8 cellular contexts compared by ENCODE assay signal in the genomic region with DNA sequence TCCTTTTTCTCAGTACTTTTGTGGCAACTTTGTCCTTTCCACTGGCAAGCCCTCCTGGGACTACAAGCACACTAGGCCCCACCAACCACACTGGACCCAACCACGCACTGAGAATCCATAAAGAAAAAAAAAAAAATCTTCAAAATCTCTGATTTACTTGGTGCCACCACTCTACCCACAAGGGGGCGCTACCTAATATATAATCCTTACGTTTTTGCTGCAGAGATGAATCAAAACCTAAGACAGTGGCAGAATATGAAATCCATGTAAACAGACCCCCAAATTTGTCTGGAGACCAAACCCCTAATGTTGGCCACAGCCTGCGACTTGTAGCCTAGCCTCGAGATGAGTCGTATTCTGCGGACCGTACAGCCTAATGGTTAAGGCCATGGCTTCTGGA.
DNase-seq lines count a peak whose midpoint lies in the region; FAIRE-seq and TF ChIP-seq lines count a peak whose summit lies in the region.

No MANE protein-coding gene starts in this region.

- H2BK15ac ChIP-seq in H1 (ENCODE audit: low read length): no peak overlapping the region

- WGBS in H1 (ENCODE audit: extremely low coverage in 1 of 2, insufficient coverage in 1 of 2, insufficient read length in 1 of 2, insufficient replicate concordance in 2 of 2, low coverage in 1 of 2, low lambda C conversion rate in 2 of 2, missing lambda C conversion rate in 1 of 2), 2 experiments: 28% methylated on average over 4 of the region's 8 CpGs; no CpG with 5 or more reads in 1 of the 2 experiments
- 60% methylated on average over 8 of the region's 8 CpGs for WGBS in smooth muscle cell (ENCODE audit: low lambda C conversion rate)

- no peak overlapping the region for H2AFZ ChIP-seq in H1 (ENCODE audit: low read length)
- no peak overlapping the region for H2AFZ ChIP-seq in smooth muscle cell (ENCODE audit: low read depth)

- peak; percentile 44 to 50 for TF ChIP-seq RAD21 in H1 (IDR thresholded peaks at IDR 0.05 in 1 of 2, conservative IDR thresholded peaks at IDR 0.05 in 1 of 2; ENCODE audit: low read depth in 2 of 2, low read length in 2 of 2)

- peak in 2 of 3 experiments; percentile 37 to 45; a peak in 2 of 4 replicates for TF ChIP-seq CTCF in H1 (IDR thresholded peaks at IDR 0.05; ENCODE audit: control extremely low read depth in 1 of 3, insufficient read depth in 1 of 3, low read depth in 1 of 3, low read length in 3 of 3)
- TF ChIP-seq CTCF in smooth muscle cell (IDR thresholded peaks at IDR 0.05; ENCODE audit: borderline replicate concordance, insufficient read depth, poor library complexity, severe bottlenecking): peak; percentile 58

- TF ChIP-seq POLR2A in H1 (IDR thresholded peaks at IDR 0.05; ENCODE audit: control extremely low read depth in 1 of 2, low read depth in 2 of 2, low read length in 2 of 2): no peak

- H2AK5ac ChIP-seq in H1 (ENCODE audit: low read depth, low read length): no peak overlapping the region

- H3K56ac ChIP-seq in H1 (replicated peaks; ENCODE audit: insufficient read length, low read depth, low read length): no peak overlapping the region

- DNase-seq in stimulated activated CD4-positive, alpha-beta T cell treated with anti-CD3 and anti-CD28 coated beads, Interleukin-12 subunit alpha, Interleukin-12 subunit beta, amount 100 ng/mL, for 4 hours: peak; percentile 1
- no peak for DNase-seq in stimulated activated CD4-positive, alpha-beta T cell treated with anti-CD3 and anti-CD28 coated beads, Interleukin-1b, Interleukin-23, amount 100 ng/mL, for 48 hours
- peak; percentile 16 for DNase-seq in NCI-H460 (ENCODE audit: extremely low read depth, low read depth)
- DNase-seq in H1 (ENCODE audit: low read depth in 1 of 2, low spot score in 2 of 2): peak in 1 of 2 experiments; percentile 47
- no peak for DNase-seq in smooth muscle cell (lab: John Stamatoyannopoulos, UW; ENCODE audit: unreplicated experiment)
- no peak for DNase-seq in ureter (ENCODE audit: low spot score)
- DNase-seq in cerebellar cortex (ENCODE audit: low spot score): no peak
- no peak for DNase-seq in activated CD8-positive, alpha-beta memory T cell treated with anti-CD3 and anti-CD28 coated beads, Interleukin-2, amount 50 U/mL, for 4 hours

- no peak overlapping the region for H4K5ac ChIP-seq in H1 (ENCODE audit: insufficient read length, low read depth, low read length)

- no peak overlapping the region for H3K23ac ChIP-seq in H1 (ENCODE audit: insufficient read length)

- CTCF ChIA-PET in H1 (lab: Charles Lee; ENCODE audit: partially characterized antibody): interaction anchor here (0.7 to 2.7 kb wide), 26 partner anchors 10 to 683 kb away, joined by 3 to 18 read pairs (median 4); no protein-coding TSS in a partner anchor

- H3K4me1 ChIP-seq in H1 (replicated peaks in 1 of 4; ENCODE audit: control insufficient read depth in 3 of 4, insufficient read depth in 4 of 4, low read length in 3 of 4): no peaks in the 10 kb centered on the region
- H3K4me1 ChIP-seq in smooth muscle cell (ENCODE audit: low read depth): no peaks in the 10 kb centered on the region

- no peaks in the 10 kb centered on the region for H4K20me1 ChIP-seq in H1 (replicated peaks in 1 of 2; ENCODE audit: control insufficient read depth in 1 of 2, insufficient read depth in 2 of 2, low read length in 2 of 2)
- no peaks in the 10 kb centered on the region for H4K20me1 ChIP-seq in smooth muscle cell (ENCODE audit: low read depth)

- no peaks in the 10 kb centered on the region for H3K79me1 ChIP-seq in H1 (ENCODE audit: low read depth, low read length)

- no peak overlapping the region for H3K4ac ChIP-seq in H1 (replicated peaks; ENCODE audit: insufficient read length, low read depth, low read length)

- no peaks in the 10 kb centered on the region for H3K27me3 ChIP-seq in H1 (replicated peaks in 1 of 4; ENCODE audit: control insufficient read depth in 3 of 4, extremely low read depth in 1 of 4, insufficient read depth in 3 of 4, low read length in 3 of 4)
- H3K27me3 ChIP-seq in smooth muscle cell (ENCODE audit: low read depth): no peaks in the 10 kb centered on the region

- TF ChIP-seq EP300 in H1 (IDR thresholded peaks at IDR 0.05; ENCODE audit: borderline replicate concordance in 1 of 2, low read depth in 2 of 2, low read length in 2 of 2): no peak

- H4K91ac ChIP-seq in H1 (replicated peaks; ENCODE audit: insufficient read length, low read length): no peak overlapping the region

- H3K4me2 ChIP-seq in H1 (ENCODE audit: insufficient read depth in 1 of 2, low read depth in 2 of 2, low read length in 2 of 2) (no peak overlapping the region), smooth muscle cell (no peak overlapping the region)

- H3K4me3 ChIP-seq in H1 (ENCODE audit: extremely low read depth in 1 of 4, insufficient read depth in 2 of 4, low read depth in 3 of 4, low read length in 4 of 4) (no peak overlapping the region), smooth muscle cell (no peak overlapping the region)

- H3K9ac ChIP-seq in H1 (replicated peaks in 1 of 4; ENCODE audit: extremely low read depth in 1 of 4, low read depth in 3 of 4, low read length in 3 of 4) (no peak overlapping the region), smooth muscle cell (ENCODE audit: low read depth) (no peak overlapping the region)

- no peak overlapping the region for H2BK20ac ChIP-seq in H1 (ENCODE audit: low read length)

- no peak overlapping the region for H3K18ac ChIP-seq in H1 (ENCODE audit: extremely low read depth, low read length)

- H4K8ac ChIP-seq in H1 (ENCODE audit: extremely low read depth, insufficient read depth, low read length): no peak overlapping the region

- H2BK12ac ChIP-seq in H1 (ENCODE audit: low read depth, low read length): no peak overlapping the region

- POLR2A ChIA-PET in H1 (lab: Charles Lee; ENCODE audit: partially characterized antibody): no interaction called here

- H3F3A ChIP-seq in smooth muscle cell (ENCODE audit: low read depth): no peaks in the 10 kb centered on the region

- no peak overlapping the region for H2BK5ac ChIP-seq in H1 (ENCODE audit: low read depth, low read length)

- no peaks in the 10 kb centered on the region for H3K9me3 ChIP-seq in H1 (ENCODE audit: insufficient read depth in 2 of 2, low read depth in 1 of 2, low read length in 1 of 2)
- H3K9me3 ChIP-seq in smooth muscle cell (replicated peaks; ENCODE audit: low read depth): no peaks in the 10 kb centered on the region

- no peak overlapping the region for H3K27ac ChIP-seq in H1 (ENCODE audit: low read depth, low read length)
- H3K27ac ChIP-seq in smooth muscle cell (ENCODE audit: low read depth): no peak overlapping the region

- H2BK120ac ChIP-seq in H1 (replicated peaks; ENCODE audit: low read depth, low read length): no peak overlapping the region

- no peak for FAIRE-seq in H1 (lab: Jason Lieb, UNC)

- H3K14ac ChIP-seq in H1 (ENCODE audit: insufficient read length): no peak overlapping the region

- no peaks in the 10 kb centered on the region for H3K23me2 ChIP-seq in H1 (ENCODE audit: low read depth, low read length)

- H3K79me2 ChIP-seq in H1 (ENCODE audit: control insufficient read depth in 1 of 2, insufficient read depth in 2 of 2, low read length in 2 of 2): no peaks in the 10 kb centered on the region
- no peaks in the 10 kb centered on the region for H3K79me2 ChIP-seq in smooth muscle cell (ENCODE audit: low read depth)

- H3K36me3 ChIP-seq in H1 (ENCODE audit: control insufficient read depth in 2 of 4, insufficient read depth in 4 of 4, low read length in 3 of 4) (no peaks in the 10 kb centered on the region), smooth muscle cell (ENCODE audit: low read depth) (no peaks in the 10 kb centered on the region)

TF ChIP-seq in H1, 55 proteins besides CTCF, POLR2A, EP300 and RAD21:
- TF ChIP-seq KDM5A (IDR thresholded peaks at IDR 0.05; ENCODE audit: low read length) (no peak), POLR2AphosphoS5 (IDR thresholded peaks at IDR 0.05; ENCODE audit: low read depth, low read length) (no peak), GABPA (IDR thresholded peaks at IDR 0.05; ENCODE audit: borderline replicate concordance, insufficient read depth, low read length) (no peak), SIRT6 (IDR thresholded peaks at IDR 0.05; ENCODE audit: low read length) (no peak), GTF2F1 (IDR thresholded peaks at IDR 0.05; ENCODE audit: borderline replicate concordance, low read depth, low read length) (no peak), CBX8 (IDR thresholded peaks at IDR 0.05; ENCODE audit: borderline replicate concordance, low read depth, low read length) (no peak), RFX5 (IDR thresholded peaks at IDR 0.05; ENCODE audit: borderline replicate concordance, low read depth, low read length) (no peak), JUN (IDR thresholded peaks at IDR 0.05; ENCODE audit: low read depth, low read length) (no peak), SIN3A (conservative IDR thresholded peaks at IDR 0.05 in 1 of 2, IDR thresholded peaks at IDR 0.05 in 1 of 2; ENCODE audit: low read depth in 1 of 2, low read length in 2 of 2) (no peak), RBBP5 (IDR thresholded peaks at IDR 0.05; ENCODE audit: borderline replicate concordance, low read depth, low read length) (no peak), PHF8 (conservative IDR thresholded peaks at IDR 0.05; ENCODE audit: low read depth, low read length) (no peak), POU5F1 (IDR thresholded peaks at IDR 0.05; ENCODE audit: low read depth, low read length) (no peak), SP2 (IDR thresholded peaks at IDR 0.05; ENCODE audit: low read length) (no peak), TAF7 (optimal IDR thresholded peaks at IDR 0.05; ENCODE audit: borderline replicate concordance, low read depth, low read length) (no peak), EZH2 (IDR thresholded peaks at IDR 0.05; ENCODE audit: low read depth, low read length, severe bottlenecking) (no peak), EGR1 (IDR thresholded peaks at IDR 0.05; ENCODE audit: borderline replicate concordance, low read depth, low read length) (no peak)
- TF ChIP-seq, protein P1, sequence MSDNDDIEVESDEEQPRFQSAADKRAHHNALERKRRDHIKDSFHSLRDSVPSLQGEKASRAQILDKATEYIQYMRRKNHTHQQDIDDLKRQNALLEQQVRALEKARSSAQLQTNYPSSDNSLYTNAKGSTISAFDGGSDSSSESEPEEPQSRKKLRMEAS (IDR thresholded peaks at IDR 0.05): no peak

Comparison
In these comparisons a context has a peak if more than half of its experiments do, and no peak if none do; other contexts are left out.
1. DNase-seq: peak in stimulated activated CD4-positive, alpha-beta T cell treated with anti-CD3 and anti-CD28 coated beads, Interleukin-12 subunit alpha, Interleukin-12 subunit beta, amount 100 ng/mL, for 4 hours (single experiment) and NCI-H460 (single experiment); none in stimulated activated CD4-positive, alpha-beta T cell treated with anti-CD3 and anti-CD28 coated beads, Interleukin-1b, Interleukin-23, amount 100 ng/mL, for 48 hours (single experiment), smooth muscle cell (single experiment), ureter (single experiment), cerebellar cortex (single experiment) and activated CD8-positive, alpha-beta memory T cell treated with anti-CD3 and anti-CD28 coated beads, Interleukin-2, amount 50 U/mL, for 4 hours (single experiment).